Comparison of ENCODE assay signal across 20 cellular contexts in genomic region chr5:138210985-138211384, GRCh38. TPM values are rescaled to one million over a fixed set of nuclear protein-coding genes. Genes with fewer than 3 reads are reported as not detected.
A peak's percentile ranks its signal among the peaks of the same experiment; 100 is the strongest.
DNase-seq lines count a peak whose midpoint lies in the region; ATAC-seq, FAIRE-seq and TF ChIP-seq lines count a peak whose summit lies in the region.
"Had no signal": no experiment of that assay in that cellular context is flagged by ENCODE, and none has a peak within 500 bp of the region (broad histone marks: within the 10 kb centered on the region; RNA-seq: fewer than 3 reads in every experiment).

No MANE protein-coding gene starts in this region.

- H3K36me3 Mint-ChIP-seq in T-helper 2 cell treated with Interferon-gamma antibody and Interleukin-4, amounts not matched to agents 5 μg/mL and 100 μg/mL, for 36 hours (ENCODE audit: low read depth) = peaks cover 12% of the 10 kb centered on the region
- peaks cover 27% of the 10 kb centered on the region for H3K36me3 Mint-ChIP-seq in stimulated activated naive CD8-positive, alpha-beta T cell treated with anti-CD3 and anti-CD28 coated beads, Interleukin-15, Interleukin-2, amounts not matched to agents 100 ng/mL and 50 ng/mL, for 24 hours (ENCODE audit: low read depth)
- no peaks in the 10 kb centered on the region for H3K36me3 Mint-ChIP-seq in glutamatergic neuron (ENCODE audit: unreplicated experiment)

- H3K9me3 Mint-ChIP-seq in T-helper 2 cell treated with Interferon-gamma antibody and Interleukin-4, amounts not matched to agents 5 μg/mL and 100 μg/mL, for 36 hours = no peaks in the 10 kb centered on the region
- no peaks in the 10 kb centered on the region for H3K9me3 Mint-ChIP-seq in stimulated activated naive CD8-positive, alpha-beta T cell treated with anti-CD3 and anti-CD28 coated beads, Interleukin-15, Interleukin-2, amounts not matched to agents 100 ng/mL and 50 ng/mL, for 24 hours
- no peaks in the 10 kb centered on the region for H3K9me3 Mint-ChIP-seq in glutamatergic neuron (ENCODE audit: unreplicated experiment)

- peak overlapping the region; percentile 26 for H3K27ac Mint-ChIP-seq in T-helper 2 cell treated with Interferon-gamma antibody and Interleukin-4, amounts not matched to agents 5 μg/mL and 100 μg/mL, for 36 hours
- no peak overlapping the region for H3K27ac Mint-ChIP-seq in stimulated activated naive CD8-positive, alpha-beta T cell treated with anti-CD3 and anti-CD28 coated beads, Interleukin-15, Interleukin-2, amounts not matched to agents 100 ng/mL and 50 ng/mL, for 24 hours
- H3K27ac Mint-ChIP-seq in glutamatergic neuron (ENCODE audit: unreplicated experiment) = no peak overlapping the region

- DNase-seq in T-helper 2 cell treated with Interferon-gamma antibody and Interleukin-4, amounts not matched to agents 5 μg/mL and 100 μg/mL, for 36 hours (ENCODE audit: low spot score) = no peak
- DNase-seq in T-helper 2 cell (no peak), glutamatergic neuron (no peak), frontal cortex (ENCODE audit: low spot score in 2 of 2) (no peak), cerebellar cortex (ENCODE audit: low spot score) (no peak)
- DNase-seq in stimulated activated naive CD8-positive, alpha-beta T cell treated with anti-CD3 and anti-CD28 coated beads, Interleukin-15, Interleukin-2, amounts not matched to agents 100 U/mL and 50 U/mL, for 24 hours = no peak
- DNase-seq: 8988T; BE2C; dermis blood vessel endothelial cell; GDM1; kidney; mammary epithelial cell; NCI-H1092 treated with DMSO at 0.1 percent for 48 hours; NCI-H2081 treated with DMSO at 0.1 percent for 48 hours; NCI-H69; SHP77; stimulated activated CD4-positive, alpha-beta T cell treated with anti-CD3 and anti-CD28 coated beads, Interleukin-4, amount 100 ng/mL, for 24 hours had no signal

- TF ChIP-seq CTCF in glutamatergic neuron (IDR thresholded peaks at IDR 0.05; ENCODE audit: partially characterized antibody, unreplicated experiment) = no peak

- H3K4me3 Mint-ChIP-seq in T-helper 2 cell treated with Interferon-gamma antibody and Interleukin-4, amounts not matched to agents 5 μg/mL and 100 μg/mL, for 36 hours = peak overlapping the region; percentile 66
- peak overlapping the region; percentile 65 for H3K4me3 Mint-ChIP-seq in stimulated activated naive CD8-positive, alpha-beta T cell treated with anti-CD3 and anti-CD28 coated beads, Interleukin-15, Interleukin-2, amounts not matched to agents 100 ng/mL and 50 ng/mL, for 24 hours
- H3K4me3 Mint-ChIP-seq in glutamatergic neuron (ENCODE audit: unreplicated experiment) = peak overlapping the region; percentile 13

- ATAC-seq in stimulated activated naive CD8-positive, alpha-beta T cell treated with anti-CD3 and anti-CD28 coated beads, Interleukin-15, Interleukin-2, amounts not matched to agents 100 U/mL and 50 U/mL, for 24 hours = no peak
- no peak for ATAC-seq in GM19324 (IDR thresholded peaks at IDR 0.05; ENCODE audit: low FRiP score, unreplicated experiment)

- no peak for FAIRE-seq in frontal cortex (lab: Jason Lieb, UNC)
- FAIRE-seq: H54, kidney had no signal

- H3K27me3 Mint-ChIP-seq in T-helper 2 cell treated with Interferon-gamma antibody and Interleukin-4, amounts not matched to agents 5 μg/mL and 100 μg/mL, for 36 hours (ENCODE audit: low read depth) = no peaks in the 10 kb centered on the region
- no peaks in the 10 kb centered on the region for H3K27me3 Mint-ChIP-seq in stimulated activated naive CD8-positive, alpha-beta T cell treated with anti-CD3 and anti-CD28 coated beads, Interleukin-15, Interleukin-2, amounts not matched to agents 100 ng/mL and 50 ng/mL, for 24 hours
- H3K27me3 Mint-ChIP-seq in glutamatergic neuron (ENCODE audit: unreplicated experiment) = peaks cover 4% of the 10 kb centered on the region

- H3K4me1 Mint-ChIP-seq in T-helper 2 cell treated with Interferon-gamma antibody and Interleukin-4, amounts not matched to agents 5 μg/mL and 100 μg/mL, for 36 hours (ENCODE audit: low read depth) = peaks cover 20% of the 10 kb centered on the region
- H3K4me1 Mint-ChIP-seq in stimulated activated naive CD8-positive, alpha-beta T cell treated with anti-CD3 and anti-CD28 coated beads, Interleukin-15, Interleukin-2, amounts not matched to agents 100 ng/mL and 50 ng/mL, for 24 hours (ENCODE audit: low read depth) = peaks cover 28% of the 10 kb centered on the region
- H3K4me1 Mint-ChIP-seq in glutamatergic neuron (ENCODE audit: low read depth, unreplicated experiment) = peaks cover 2% of the 10 kb centered on the region

RNA-seq across cellular contexts. Expression of gene CDC23, which starts 2.1 kb away (rescaled TPM):
- total RNA-seq in glutamatergic neuron (ENCODE audit: unreplicated experiment) (28.9 TPM), frontal cortex (32.2 TPM)

RNA-seq across cellular contexts. Expression of gene KIF20A, which starts 32.1 kb away (rescaled TPM):
- total RNA-seq in glutamatergic neuron (ENCODE audit: unreplicated experiment) = 8.7 TPM
- 4.1 TPM for total RNA-seq in frontal cortex

RNA-seq across cellular contexts. Expression of gene BRD8, which starts 32.6 kb away (rescaled TPM):
- total RNA-seq in glutamatergic neuron (ENCODE audit: unreplicated experiment) (62.3 TPM), frontal cortex (41.2 TPM)

Comparison
In these comparisons a context has a peak if more than half of its experiments do, and no peak if none do; other contexts are left out.
1. H3K4me3 Mint-ChIP-seq: peak in every context shown above with its lines; median percentile 66 in T-helper 2 cell treated with Interferon-gamma antibody and Interleukin-4, amounts not matched to agents 5 μg/mL and 100 μg/mL, for 36 hours; 65 in stimulated activated naive CD8-positive, alpha-beta T cell treated with anti-CD3 and anti-CD28 coated beads, Interleukin-15, Interleukin-2, amounts not matched to agents 100 ng/mL and 50 ng/mL, for 24 hours; 13 in glutamatergic neuron.